In the genomic region with DNA sequence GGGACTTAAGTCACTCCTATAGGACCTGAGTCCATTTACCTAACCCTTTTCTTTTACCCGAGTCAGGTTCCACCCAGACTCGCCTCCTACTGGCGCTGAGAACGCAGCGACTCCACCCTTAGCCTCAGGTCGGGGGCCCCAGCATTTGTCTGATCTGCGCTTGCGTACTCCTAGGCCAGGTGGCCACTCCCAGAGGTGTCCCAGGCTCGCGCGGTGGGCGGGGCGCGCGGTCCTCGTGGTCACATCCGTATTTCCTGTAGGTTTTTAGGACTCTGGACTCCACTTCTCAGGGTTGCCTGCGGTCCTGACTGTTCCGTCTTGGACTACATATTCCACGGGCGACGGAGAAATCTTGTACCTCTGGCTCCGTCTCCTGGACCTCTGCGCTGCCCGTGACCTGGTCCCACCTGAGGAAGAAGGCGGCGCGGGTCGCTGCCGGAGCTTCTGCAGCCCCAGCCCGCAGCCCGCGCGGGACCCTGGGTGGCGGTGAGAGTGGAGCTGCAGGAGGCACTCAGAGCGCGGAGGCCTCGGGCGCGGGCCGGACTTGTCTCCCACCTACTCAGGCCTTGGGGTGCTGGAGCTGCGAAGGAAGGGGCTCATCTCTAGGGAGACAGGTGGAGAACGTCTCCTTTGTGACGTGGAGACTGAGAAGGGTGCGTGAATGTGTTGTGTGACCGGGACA, we compare ENCODE assay signal across 1 cellular context.
TF ChIP-seq lines count a peak whose summit lies in the region.

No MANE protein-coding gene starts in this region.

TF ChIP-seq in K562, 482 proteins besides CTCF, POLR2A, EP300 and RAD21 (continued from another document):
- peak; percentile 25 to 47; a peak in 3 of 4 replicates for TF ChIP-seq NRF1 (conservative IDR thresholded peaks at IDR 0.05 in 1 of 2, IDR thresholded peaks at IDR 0.05 in 1 of 2)
